1 cellular context compared by ENCODE assay signal in the genomic region with DNA sequence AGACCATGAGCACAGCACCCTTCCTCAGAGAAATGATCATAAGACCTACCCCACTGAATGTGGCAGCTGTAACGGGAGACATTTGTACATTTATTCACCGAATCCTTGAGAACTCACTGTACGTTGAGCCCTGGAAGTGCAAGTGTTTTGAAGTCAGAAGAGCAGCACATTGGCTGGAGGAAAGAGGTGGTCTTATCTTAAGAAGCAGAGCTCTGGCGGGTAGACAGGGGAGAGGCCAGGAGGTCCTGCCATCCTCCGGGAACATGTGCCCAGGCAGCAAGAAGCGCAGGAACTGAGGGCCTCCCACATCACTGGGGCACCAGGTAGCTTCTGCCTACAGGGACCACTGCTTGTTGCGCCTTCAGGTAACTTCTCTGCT.
TF ChIP-seq lines count a peak whose summit lies in the region.

No MANE protein-coding gene starts in this region.

TF ChIP-seq in HepG2, 621 proteins besides CTCF, POLR2A, EP300 and RAD21 (continued from another document):
- 0 out of 2 replicates have a peak, but pooled peaks have one; percentile 52 for TF ChIP-seq ZBTB4 (CRISPR knock-in tag; IDR thresholded peaks at IDR 0.05; ENCODE audit: borderline replicate concordance)
- TF ChIP-seq CREM (IDR thresholded peaks at IDR 0.05): no peak
- peak; percentile 24; the same call in 1 of the 2 replicates for TF ChIP-seq CREM (CRISPR knock-in tag; IDR thresholded peaks at IDR 0.05)
- 0 out of 2 replicates have a peak, but pooled peaks have one; percentile 49 for TF ChIP-seq HES4 (CRISPR knock-in tag; IDR thresholded peaks at IDR 0.05; ENCODE audit: borderline replicate concordance)
